1 cellular context compared by ENCODE assay signal in the genomic region with DNA sequence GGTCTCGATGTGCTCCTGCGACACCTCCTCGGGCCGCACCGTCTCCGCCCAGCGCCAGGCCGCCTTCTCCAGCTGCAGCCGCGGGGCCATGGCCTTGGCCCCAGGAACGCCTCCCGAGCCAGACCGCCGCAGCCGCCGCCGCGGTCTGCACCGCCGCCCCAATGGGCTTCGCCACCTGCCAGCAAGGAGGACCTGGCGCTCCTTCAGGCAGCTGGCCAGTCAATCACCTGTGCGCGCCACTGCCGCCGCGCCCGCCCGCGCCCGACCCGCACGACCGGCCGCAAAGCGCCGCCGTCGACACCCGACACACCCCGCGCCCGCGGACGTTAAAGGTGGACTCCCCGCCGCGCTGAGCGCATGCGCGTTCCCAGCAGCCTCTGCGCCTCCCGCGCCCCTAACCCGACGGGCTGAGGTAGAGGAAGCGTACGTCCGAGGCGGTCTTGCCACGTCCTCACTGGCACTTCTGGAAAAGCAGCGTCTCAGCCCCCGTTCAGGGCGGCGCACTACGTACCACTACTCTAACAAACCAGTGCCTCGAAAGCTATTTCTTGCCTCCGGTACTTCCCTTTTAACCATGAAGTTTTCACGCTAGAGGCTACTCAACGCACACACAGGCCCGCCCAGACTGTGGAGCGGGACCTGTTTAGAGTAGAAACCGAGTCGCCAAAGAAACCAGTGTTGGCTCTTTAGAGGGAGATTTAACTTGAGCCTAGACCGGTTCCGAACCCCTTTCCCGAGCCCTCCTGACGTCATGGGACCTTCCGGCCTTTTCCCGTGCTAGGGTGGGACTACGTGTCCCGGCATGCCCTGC.
TF ChIP-seq lines count a peak whose summit lies in the region.

A gene with protein sequence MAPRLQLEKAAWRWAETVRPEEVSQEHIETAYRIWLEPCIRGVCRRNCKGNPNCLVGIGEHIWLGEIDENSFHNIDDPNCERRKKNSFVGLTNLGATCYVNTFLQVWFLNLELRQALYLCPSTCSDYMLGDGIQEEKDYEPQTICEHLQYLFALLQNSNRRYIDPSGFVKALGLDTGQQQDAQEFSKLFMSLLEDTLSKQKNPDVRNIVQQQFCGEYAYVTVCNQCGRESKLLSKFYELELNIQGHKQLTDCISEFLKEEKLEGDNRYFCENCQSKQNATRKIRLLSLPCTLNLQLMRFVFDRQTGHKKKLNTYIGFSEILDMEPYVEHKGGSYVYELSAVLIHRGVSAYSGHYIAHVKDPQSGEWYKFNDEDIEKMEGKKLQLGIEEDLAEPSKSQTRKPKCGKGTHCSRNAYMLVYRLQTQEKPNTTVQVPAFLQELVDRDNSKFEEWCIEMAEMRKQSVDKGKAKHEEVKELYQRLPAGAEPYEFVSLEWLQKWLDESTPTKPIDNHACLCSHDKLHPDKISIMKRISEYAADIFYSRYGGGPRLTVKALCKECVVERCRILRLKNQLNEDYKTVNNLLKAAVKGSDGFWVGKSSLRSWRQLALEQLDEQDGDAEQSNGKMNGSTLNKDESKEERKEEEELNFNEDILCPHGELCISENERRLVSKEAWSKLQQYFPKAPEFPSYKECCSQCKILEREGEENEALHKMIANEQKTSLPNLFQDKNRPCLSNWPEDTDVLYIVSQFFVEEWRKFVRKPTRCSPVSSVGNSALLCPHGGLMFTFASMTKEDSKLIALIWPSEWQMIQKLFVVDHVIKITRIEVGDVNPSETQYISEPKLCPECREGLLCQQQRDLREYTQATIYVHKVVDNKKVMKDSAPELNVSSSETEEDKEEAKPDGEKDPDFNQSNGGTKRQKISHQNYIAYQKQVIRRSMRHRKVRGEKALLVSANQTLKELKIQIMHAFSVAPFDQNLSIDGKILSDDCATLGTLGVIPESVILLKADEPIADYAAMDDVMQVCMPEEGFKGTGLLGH (minus strand): TSS at position 282 of the 811 bp plus-strand sequence. CDS start 192 bp downstream, at position 90.

TF ChIP-seq in HepG2, 621 proteins besides CTCF, POLR2A, EP300 and RAD21 (continued from another document and continues in another):
- TF ChIP-seq MYPOP (CRISPR knock-in tag; IDR thresholded peaks at IDR 0.05) (peak; percentile 68), MYNN (CRISPR knock-in tag; IDR thresholded peaks at IDR 0.05; ENCODE audit: low read depth) (peak; percentile 63; the same call in 1 of the 2 replicates), CENPT (CRISPR knock-in tag; IDR thresholded peaks at IDR 0.05; ENCODE audit: low read depth) (peak; percentile 94), SOX6 (IDR thresholded peaks at IDR 0.05) (no peak), SOX6 (CRISPR knock-in tag; IDR thresholded peaks at IDR 0.05) (peak; percentile 64), PHF20 (CRISPR knock-in tag; IDR thresholded peaks at IDR 0.05) (peak; percentile 69), SIX4 (CRISPR knock-in tag; IDR thresholded peaks at IDR 0.05) (no peak), SP4 (CRISPR knock-in tag; IDR thresholded peaks at IDR 0.05) (peak; percentile 76), ZBTB7A (CRISPR knock-in tag; IDR thresholded peaks at IDR 0.05) (peak; percentile 37; the same call in 1 of the 2 replicates), HOXA5 (CRISPR knock-in tag; IDR thresholded peaks at IDR 0.05) (peak; percentile 37; the same call in 1 of the 2 replicates), SATB2 (CRISPR knock-in tag; IDR thresholded peaks at IDR 0.05) (no peak; the same call in 1 of the 2 replicates), ZNF446 (CRISPR knock-in tag; IDR thresholded peaks at IDR 0.05) (peak; percentile 68; the same call in 1 of the 2 replicates), ZBTB21 (CRISPR knock-in tag; IDR thresholded peaks at IDR 0.05) (peak; percentile 84; the same call in 1 of the 2 replicates), SKI (IDR thresholded peaks at IDR 0.05; ENCODE audit: partially characterized antibody) (peak; percentile 70), POLR2AphosphoS2 (IDR thresholded peaks at IDR 0.05; ENCODE audit: low read depth, low read length) (no peak), MED8 (CRISPR knock-in tag; IDR thresholded peaks at IDR 0.05; ENCODE audit: insufficient replicate concordance) (peak; percentile 92), ZNF432 (CRISPR knock-in tag; IDR thresholded peaks at IDR 0.05; ENCODE audit: borderline replicate concordance) (no peak), MED13 (CRISPR knock-in tag; IDR thresholded peaks at IDR 0.05) (peak; percentile 35), ZNF619 (CRISPR knock-in tag; IDR thresholded peaks at IDR 0.05) (peak; percentile 50; the same call in 1 of the 2 replicates), RXRA (CRISPR knock-in tag; IDR thresholded peaks at IDR 0.05) (peak; percentile 59), GABPA (IDR thresholded peaks at IDR 0.05; ENCODE audit: low read depth, low read length) (peak; percentile 74; the same call in 1 of the 2 replicates), GABPA (CRISPR knock-in tag; IDR thresholded peaks at IDR 0.05; ENCODE audit: low read depth) (peak; percentile 92), RNF2 (conservative IDR thresholded peaks at IDR 0.05; ENCODE audit: low read depth) (no peak), ZNF121 (CRISPR knock-in tag; IDR thresholded peaks at IDR 0.05) (no peak; the same call in 1 of the 2 replicates), PATZ1 (CRISPR knock-in tag; IDR thresholded peaks at IDR 0.05) (no peak), ZNF75D (CRISPR knock-in tag; IDR thresholded peaks at IDR 0.05; ENCODE audit: borderline replicate concordance) (no peak), CHD2 (IDR thresholded peaks at IDR 0.05; ENCODE audit: low read depth, low read length) (0 out of 2 replicates have a peak, but pooled peaks have one; percentile 17), ZNF576 (CRISPR knock-in tag; IDR thresholded peaks at IDR 0.05) (peak; percentile 57; the same call in 1 of the 2 replicates), ZNF33A (CRISPR knock-in tag; IDR thresholded peaks at IDR 0.05; ENCODE audit: borderline replicate concordance) (no peak), ZFYVE20 (CRISPR knock-in tag; IDR thresholded peaks at IDR 0.05; ENCODE audit: borderline replicate concordance, low read depth) (peak; percentile 65; the same call in 1 of the 2 replicates), ZNF577 (CRISPR knock-in tag; IDR thresholded peaks at IDR 0.05; ENCODE audit: borderline replicate concordance, low read depth) (no peak), MAFK (conservative IDR thresholded peaks at IDR 0.05 in 1 of 2, IDR thresholded peaks at IDR 0.05 in 1 of 2; ENCODE audit: low read length in 2 of 2) (no peak), ZNF317 (CRISPR knock-in tag; IDR thresholded peaks at IDR 0.05) (peak; percentile 73), TOE1 (CRISPR knock-in tag; IDR thresholded peaks at IDR 0.05) (0 out of 2 replicates have a peak, but pooled peaks have one; percentile 8), ZNF597 (CRISPR knock-in tag; IDR thresholded peaks at IDR 0.05) (0 out of 2 replicates have a peak, but pooled peaks have one; percentile 90), DPF2 (CRISPR knock-in tag; IDR thresholded peaks at IDR 0.05; ENCODE audit: borderline replicate concordance, low read depth) (no peak), ZNF672 (CRISPR knock-in tag; IDR thresholded peaks at IDR 0.05) (no peak), HMGA1 (CRISPR knock-in tag; conservative IDR thresholded peaks at IDR 0.05) (no peak), ZZZ3 (CRISPR knock-in tag; IDR thresholded peaks at IDR 0.05; ENCODE audit: borderline replicate concordance) (peak; percentile 57; the same call in 1 of the 2 replicates), RXRB (CRISPR knock-in tag; IDR thresholded peaks at IDR 0.05; ENCODE audit: borderline replicate concordance) (peak; percentile 25; the same call in 1 of the 2 replicates), ARHGAP35 (CRISPR knock-in tag; IDR thresholded peaks at IDR 0.05; ENCODE audit: borderline replicate concordance) (no peak; the same call in 1 of the 2 replicates), SIX1 (CRISPR knock-in tag; IDR thresholded peaks at IDR 0.05; ENCODE audit: borderline replicate concordance) (no peak), ZFY (CRISPR knock-in tag; IDR thresholded peaks at IDR 0.05) (peak; percentile 90), KAT7 (CRISPR knock-in tag; IDR thresholded peaks at IDR 0.05; ENCODE audit: borderline replicate concordance) (peak; percentile 93)
- TF ChIP-seq, protein P1, sequence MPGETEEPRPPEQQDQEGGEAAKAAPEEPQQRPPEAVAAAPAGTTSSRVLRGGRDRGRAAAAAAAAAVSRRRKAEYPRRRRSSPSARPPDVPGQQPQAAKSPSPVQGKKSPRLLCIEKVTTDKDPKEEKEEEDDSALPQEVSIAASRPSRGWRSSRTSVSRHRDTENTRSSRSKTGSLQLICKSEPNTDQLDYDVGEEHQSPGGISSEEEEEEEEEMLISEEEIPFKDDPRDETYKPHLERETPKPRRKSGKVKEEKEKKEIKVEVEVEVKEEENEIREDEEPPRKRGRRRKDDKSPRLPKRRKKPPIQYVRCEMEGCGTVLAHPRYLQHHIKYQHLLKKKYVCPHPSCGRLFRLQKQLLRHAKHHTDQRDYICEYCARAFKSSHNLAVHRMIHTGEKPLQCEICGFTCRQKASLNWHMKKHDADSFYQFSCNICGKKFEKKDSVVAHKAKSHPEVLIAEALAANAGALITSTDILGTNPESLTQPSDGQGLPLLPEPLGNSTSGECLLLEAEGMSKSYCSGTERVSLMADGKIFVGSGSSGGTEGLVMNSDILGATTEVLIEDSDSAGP (CRISPR knock-in tag; IDR thresholded peaks at IDR 0.05; ENCODE audit: borderline replicate concordance) = peak; percentile 93
- TF ChIP-seq, protein P2, sequence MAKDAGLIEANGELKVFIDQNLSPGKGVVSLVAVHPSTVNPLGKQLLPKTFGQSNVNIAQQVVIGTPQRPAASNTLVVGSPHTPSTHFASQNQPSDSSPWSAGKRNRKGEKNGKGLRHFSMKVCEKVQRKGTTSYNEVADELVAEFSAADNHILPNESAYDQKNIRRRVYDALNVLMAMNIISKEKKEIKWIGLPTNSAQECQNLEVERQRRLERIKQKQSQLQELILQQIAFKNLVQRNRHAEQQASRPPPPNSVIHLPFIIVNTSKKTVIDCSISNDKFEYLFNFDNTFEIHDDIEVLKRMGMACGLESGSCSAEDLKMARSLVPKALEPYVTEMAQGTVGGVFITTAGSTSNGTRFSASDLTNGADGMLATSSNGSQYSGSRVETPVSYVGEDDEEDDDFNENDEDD (CRISPR knock-in tag; IDR thresholded peaks at IDR 0.05; ENCODE audit: borderline replicate concordance) = peak; percentile 90
- TF ChIP-seq, protein P3, sequence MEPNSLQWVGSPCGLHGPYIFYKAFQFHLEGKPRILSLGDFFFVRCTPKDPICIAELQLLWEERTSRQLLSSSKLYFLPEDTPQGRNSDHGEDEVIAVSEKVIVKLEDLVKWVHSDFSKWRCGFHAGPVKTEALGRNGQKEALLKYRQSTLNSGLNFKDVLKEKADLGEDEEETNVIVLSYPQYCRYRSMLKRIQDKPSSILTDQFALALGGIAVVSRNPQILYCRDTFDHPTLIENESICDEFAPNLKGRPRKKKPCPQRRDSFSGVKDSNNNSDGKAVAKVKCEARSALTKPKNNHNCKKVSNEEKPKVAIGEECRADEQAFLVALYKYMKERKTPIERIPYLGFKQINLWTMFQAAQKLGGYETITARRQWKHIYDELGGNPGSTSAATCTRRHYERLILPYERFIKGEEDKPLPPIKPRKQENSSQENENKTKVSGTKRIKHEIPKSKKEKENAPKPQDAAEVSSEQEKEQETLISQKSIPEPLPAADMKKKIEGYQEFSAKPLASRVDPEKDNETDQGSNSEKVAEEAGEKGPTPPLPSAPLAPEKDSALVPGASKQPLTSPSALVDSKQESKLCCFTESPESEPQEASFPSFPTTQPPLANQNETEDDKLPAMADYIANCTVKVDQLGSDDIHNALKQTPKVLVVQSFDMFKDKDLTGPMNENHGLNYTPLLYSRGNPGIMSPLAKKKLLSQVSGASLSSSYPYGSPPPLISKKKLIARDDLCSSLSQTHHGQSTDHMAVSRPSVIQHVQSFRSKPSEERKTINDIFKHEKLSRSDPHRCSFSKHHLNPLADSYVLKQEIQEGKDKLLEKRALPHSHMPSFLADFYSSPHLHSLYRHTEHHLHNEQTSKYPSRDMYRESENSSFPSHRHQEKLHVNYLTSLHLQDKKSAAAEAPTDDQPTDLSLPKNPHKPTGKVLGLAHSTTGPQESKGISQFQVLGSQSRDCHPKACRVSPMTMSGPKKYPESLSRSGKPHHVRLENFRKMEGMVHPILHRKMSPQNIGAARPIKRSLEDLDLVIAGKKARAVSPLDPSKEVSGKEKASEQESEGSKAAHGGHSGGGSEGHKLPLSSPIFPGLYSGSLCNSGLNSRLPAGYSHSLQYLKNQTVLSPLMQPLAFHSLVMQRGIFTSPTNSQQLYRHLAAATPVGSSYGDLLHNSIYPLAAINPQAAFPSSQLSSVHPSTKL (CRISPR knock-in tag; IDR thresholded peaks at IDR 0.05) = peak; percentile 56; the same call in 1 of the 2 replicates
